In the genomic region with DNA sequence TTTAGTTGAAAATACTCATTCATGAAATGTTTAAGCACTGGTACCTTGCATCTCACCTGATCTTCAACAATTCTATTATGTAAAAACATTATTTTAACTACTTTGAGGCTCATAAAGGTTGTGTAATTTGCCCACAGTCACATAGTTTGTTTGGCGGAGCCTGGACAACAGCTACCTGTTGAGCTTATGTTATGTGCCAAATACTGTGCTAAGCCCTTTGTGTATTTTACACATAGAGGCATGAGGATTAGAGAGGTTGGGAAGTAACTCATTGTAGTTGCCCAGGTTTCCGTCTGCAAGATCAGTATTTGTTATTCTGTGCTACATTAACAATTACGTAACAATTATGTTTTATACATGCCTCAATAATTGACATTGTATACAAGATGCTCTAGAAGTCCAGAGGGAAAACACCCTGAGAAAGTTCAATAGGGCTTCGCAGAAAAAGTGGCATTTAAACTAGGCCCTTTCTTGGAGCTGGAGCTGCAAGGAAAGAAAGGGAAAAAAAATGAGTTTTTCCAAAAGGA, we compare ENCODE assay signal across 18 cellular contexts.
"Had no signal": no experiment of that assay in that cellular context is flagged by ENCODE, and none has a peak within 500 bp of the region (broad histone marks: within the 10 kb centered on the region; RNA-seq: fewer than 3 reads in every experiment).

No MANE protein-coding gene starts in this region.

- DNase-seq: activated CD4-positive, alpha-beta memory T cell treated with anti-CD3 and anti-CD28 coated beads, Interleukin-2, amount 10 ng/mL, durations not matched to agents 7 days and 5 days; activated CD4-positive, alpha-beta T cell treated with anti-CD3 and anti-CD28 coated beads for 48 hours; activated CD4-positive, CD25-positive, alpha-beta regulatory T cell; activated CD8-positive, alpha-beta memory T cell treated with anti-CD3 and anti-CD28 coated beads, Interleukin-2, amount 10 ng/mL, durations not matched to agents 7 days and 5 days; activated naive CD4-positive, alpha-beta T cell treated with anti-CD3 and anti-CD28 coated beads for 36 hours; aorta; cortex of kidney; effector CD4-positive, alpha-beta T cell; midbrain; stimulated activated CD4-positive, alpha-beta T cell treated with anti-CD3 and anti-CD28 coated beads, Interleukin-12 subunit alpha, Interleukin-12 subunit beta, amount 100 ng/mL, for 4 hours; stimulated activated CD4-positive, alpha-beta T cell treated with anti-CD3 and anti-CD28 coated beads, Interleukin-1b, Interleukin-23, amount 100 ng/mL, for 48 hours; stimulated activated CD8-positive, alpha-beta memory T cell treated with anti-CD3 and anti-CD28 coated beads, Interleukin-4, amount 100 ng/mL, for 48 hours; stimulated activated naive CD4-positive, alpha-beta T cell treated with Interleukin-2 at 50 U/mL for 16 hours; T-cell; T-helper 9 cell; tibial artery; uterus had no signal

- ATAC-seq: activated CD8-positive, alpha-beta memory T cell treated with anti-CD3 and anti-CD28 coated beads, Interleukin-2, amount 10 ng/mL, durations not matched to agents 7 days and 5 days; T-cell had no signal

- H3K4me3 Mint-ChIP-seq: activated CD4-positive, alpha-beta memory T cell treated with anti-CD3 and anti-CD28 coated beads, Interleukin-2, amount 10 ng/mL, durations not matched to agents 7 days and 5 days; activated CD8-positive, alpha-beta memory T cell treated with anti-CD3 and anti-CD28 coated beads, Interleukin-2, amount 10 ng/mL, durations not matched to agents 7 days and 5 days; activated naive CD4-positive, alpha-beta T cell treated with anti-CD3 and anti-CD28 coated beads for 36 hours; nephron; T-cell had no signal

- H3K9me3 ChIP-seq: tibial artery, uterus had no signal

- H3K9me3 Mint-ChIP-seq: activated CD4-positive, alpha-beta memory T cell treated with anti-CD3 and anti-CD28 coated beads, Interleukin-2, amount 10 ng/mL, durations not matched to agents 7 days and 5 days; nephron; T-cell had no signal

- H3K4me1 Mint-ChIP-seq: activated CD4-positive, alpha-beta memory T cell treated with anti-CD3 and anti-CD28 coated beads, Interleukin-2, amount 10 ng/mL, durations not matched to agents 7 days and 5 days; activated CD8-positive, alpha-beta memory T cell treated with anti-CD3 and anti-CD28 coated beads, Interleukin-2, amount 10 ng/mL, durations not matched to agents 7 days and 5 days had no signal

- H3K27me3 ChIP-seq: tibial artery, uterus had no signal

- H3K27ac ChIP-seq: tibial artery, uterus had no signal

- H3K36me3 ChIP-seq: tibial artery, uterus had no signal

- H3K27ac Mint-ChIP-seq: activated CD4-positive, alpha-beta memory T cell treated with anti-CD3 and anti-CD28 coated beads, Interleukin-2, amount 10 ng/mL, durations not matched to agents 7 days and 5 days; activated CD8-positive, alpha-beta memory T cell treated with anti-CD3 and anti-CD28 coated beads, Interleukin-2, amount 10 ng/mL, durations not matched to agents 7 days and 5 days; activated naive CD4-positive, alpha-beta T cell treated with anti-CD3 and anti-CD28 coated beads for 36 hours had no signal

- H3K4me1 ChIP-seq: tibial artery, uterus had no signal

- H3K4me3 ChIP-seq: tibial artery, uterus had no signal

- H3K27me3 Mint-ChIP-seq: activated CD4-positive, alpha-beta memory T cell treated with anti-CD3 and anti-CD28 coated beads, Interleukin-2, amount 10 ng/mL, durations not matched to agents 7 days and 5 days; activated CD8-positive, alpha-beta memory T cell treated with anti-CD3 and anti-CD28 coated beads, Interleukin-2, amount 10 ng/mL, durations not matched to agents 7 days and 5 days; T-cell had no signal
